In genomic region chr6:6749791-6750434, GRCh38 we compare ENCODE assay signal across 8 cellular contexts.
DNase-seq lines count a peak whose midpoint lies in the region; ATAC-seq and TF ChIP-seq lines count a peak whose summit lies in the region.

No MANE protein-coding gene starts in this region.

- H3K4me3 ChIP-seq in DND-41 (ENCODE audit: low read depth in 1 of 2, low read length in 2 of 2) (no peak overlapping the region), rectal smooth muscle tissue (ENCODE audit: low read length) (peak overlapping the region; percentile 34)

- TF ChIP-seq CTCF in DND-41 (IDR thresholded peaks at IDR 0.05; ENCODE audit: borderline replicate concordance, extremely low read depth, low read length, poor library complexity, severe bottlenecking), result no peak

- no peaks in the 10 kb centered on the region for H4K20me1 ChIP-seq in DND-41 (ENCODE audit: insufficient read depth, low read length)

- no peak overlapping the region for H2AFZ ChIP-seq in DND-41 (ENCODE audit: low read depth, low read length)

- DNase-seq in DND-41, result no peak
- DNase-seq in NOMO-1 treated with DMSO at 0.1 percent for 48 hours (lab: John Stamatoyannopoulos, UW; ENCODE audit: unreplicated experiment), result peak; percentile 81
- DNase-seq in activated naive CD4-positive, alpha-beta T cell treated with anti-CD3 and anti-CD28 coated beads, Interleukin-2, amount 50 U/mL, for 16 hours, result peak; percentile 48
- peak; percentile 52 for DNase-seq in left cardiac atrium
- no peak for DNase-seq in NCI-H2196 treated with DMSO at 0.1 percent for 48 hours (lab: John Stamatoyannopoulos, UW; ENCODE audit: unreplicated experiment)
- DNase-seq in activated CD8-positive, alpha-beta memory T cell treated with anti-CD3 and anti-CD28 coated beads, Interleukin-2, amount 50 U/mL, for 48 hours, result no peak
- DNase-seq in cerebellar cortex (ENCODE audit: low spot score), result no peak

- H3K36me3 ChIP-seq in DND-41 (ENCODE audit: insufficient read depth, low read length) (no peaks in the 10 kb centered on the region), rectal smooth muscle tissue (ENCODE audit: control insufficient read depth, insufficient read depth, low read length) (no peaks in the 10 kb centered on the region)

- H3K27ac ChIP-seq in DND-41 (ENCODE audit: low read length), result no peak overlapping the region
- H3K27ac ChIP-seq in rectal smooth muscle tissue (ENCODE audit: low read depth, low read length), result peak overlapping the region; percentile 80

- H3K4me1 ChIP-seq in DND-41 (ENCODE audit: insufficient read depth, low read length), result no peaks in the 10 kb centered on the region
- H3K4me1 ChIP-seq in rectal smooth muscle tissue (ENCODE audit: control insufficient read depth, insufficient read depth, low read length), result peaks cover 28% of the 10 kb centered on the region

- no peak overlapping the region for H3K9ac ChIP-seq in DND-41 (ENCODE audit: low read depth, low read length)
- no peak overlapping the region for H3K9ac ChIP-seq in rectal smooth muscle tissue (ENCODE audit: low read length)

- H3K9me3 ChIP-seq in DND-41 (ENCODE audit: insufficient read depth, low read length, severe bottlenecking), result no peaks in the 10 kb centered on the region

- ATAC-seq in DND-41 (ENCODE audit: insufficient read depth, low read depth) (0 out of 3 replicates have a peak, but pooled peaks have one; percentile 19), left cardiac atrium (peak; percentile 12 to 81)

- H3K79me2 ChIP-seq in DND-41 (ENCODE audit: insufficient read depth, low read length), result no peaks in the 10 kb centered on the region

- no peak overlapping the region for H3K4me2 ChIP-seq in DND-41 (ENCODE audit: insufficient read depth, low read length)

- intact Hi-C loops in left cardiac atrium (cut with DNase I), result no loop called here

- H3K27me3 ChIP-seq in DND-41 (ENCODE audit: insufficient read depth, low read length, poor library complexity) (no peaks in the 10 kb centered on the region), rectal smooth muscle tissue (ENCODE audit: control insufficient read depth, insufficient read depth, low read length) (no peaks in the 10 kb centered on the region)

Comparison
In these comparisons a context has a peak if more than half of its experiments do, and no peak if none do; other contexts are left out.
1. DNase-seq: peak in NOMO-1 treated with DMSO at 0.1 percent for 48 hours (single experiment), activated naive CD4-positive, alpha-beta T cell treated with anti-CD3 and anti-CD28 coated beads, Interleukin-2, amount 50 U/mL, for 16 hours (single experiment) and left cardiac atrium (single experiment); none in DND-41 (single experiment), NCI-H2196 treated with DMSO at 0.1 percent for 48 hours (single experiment), activated CD8-positive, alpha-beta memory T cell treated with anti-CD3 and anti-CD28 coated beads, Interleukin-2, amount 50 U/mL, for 48 hours (single experiment) and cerebellar cortex (single experiment).